Comparison of ENCODE assay signal across 18 cellular contexts in the genomic region with DNA sequence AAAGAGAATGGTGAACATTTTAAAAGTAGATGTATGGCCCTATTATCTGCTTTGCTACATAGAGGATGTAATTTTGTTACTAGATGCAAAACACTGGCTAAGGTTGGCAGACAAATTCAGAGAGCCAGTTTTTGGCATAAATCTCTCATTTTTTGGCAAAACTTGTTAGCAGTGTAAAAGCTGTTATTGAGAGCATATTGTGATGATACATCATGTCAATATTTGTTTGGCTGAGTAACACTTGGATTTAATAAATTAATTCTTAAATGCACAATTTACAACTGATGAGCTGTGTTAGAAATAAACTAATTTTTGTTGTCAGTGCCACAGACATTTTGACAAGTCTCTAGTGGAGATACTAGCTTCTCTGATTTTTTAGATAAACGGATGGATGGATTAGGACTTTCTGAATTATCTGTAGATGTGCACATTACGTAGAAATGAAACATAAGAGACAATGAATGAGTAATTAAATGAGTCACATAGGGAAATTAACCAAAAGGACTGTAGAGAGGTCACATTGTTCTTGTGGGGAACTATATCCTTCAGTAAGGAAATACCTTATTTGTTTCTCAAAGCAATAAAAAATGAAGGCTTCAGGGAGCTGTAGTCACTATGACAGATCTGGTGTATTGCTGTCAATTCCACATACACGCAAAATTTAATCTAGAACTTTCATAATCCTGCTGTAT. TPM values are rescaled to one million over a fixed set of nuclear protein-coding genes. Genes with fewer than 3 reads are reported as not detected.
A peak's percentile ranks its signal among the peaks of the same experiment; 100 is the strongest.
DNase-seq lines count a peak whose midpoint lies in the region; ATAC-seq and TF ChIP-seq lines count a peak whose summit lies in the region.
"Had no signal": no experiment of that assay in that cellular context is flagged by ENCODE, and none has a peak within 500 bp of the region (broad histone marks: within the 10 kb centered on the region; RNA-seq: fewer than 3 reads in every experiment).

No MANE protein-coding gene starts in this region.

- H3K4me3 ChIP-seq in fibroblast of mammary gland (ENCODE audit: control insufficient read depth, low read depth, low read length) = no peak overlapping the region
- H3K4me3 ChIP-seq: BLaER1, lower lobe of right lung, MG63, upper lobe of right lung had no signal

- no peak overlapping the region for H3K27ac ChIP-seq in substantia nigra (ENCODE audit: low read depth, low read length, poor library complexity, severe bottlenecking)
- H3K27ac ChIP-seq: BLaER1, lower lobe of right lung, upper lobe of right lung, VCaP had no signal

- peak; percentile 60 for ATAC-seq in HG02610 (IDR thresholded peaks at IDR 0.05; ENCODE audit: unreplicated experiment)
- ATAC-seq: lower lobe of right lung, upper lobe of right lung had no signal

- DNase-seq in COLO829 (ENCODE audit: low spot score) = peak; percentile 26
- DNase-seq in RPMI7951 (ENCODE audit: low read depth) = peak; percentile 30
- DNase-seq in fibroblast of mammary gland (ENCODE audit: low read depth) = peak; percentile 84
- DNase-seq in kidney glomerular epithelial cell (lab: John Stamatoyannopoulos, UW) = no peak
- no peak for DNase-seq in NCI-H1436 (lab: John Stamatoyannopoulos, UW)
- DNase-seq in effector CD8-positive, alpha-beta T cell (lab: John Stamatoyannopoulos, UW) = no peak
- no peak for DNase-seq in substantia nigra (lab: John Stamatoyannopoulos, UW)
- DNase-seq: activated naive CD4-positive, alpha-beta T cell; central memory CD4-positive, alpha-beta T cell; DMS79 treated with DMSO at 0.1 percent for 48 hours; lower lobe of right lung; MG63; nephron progenitor cell; stimulated activated CD4-positive, alpha-beta T cell treated with anti-CD3 and anti-CD28 coated beads, Interleukin-2, amount 100 ng/mL, for 48 hours; upper lobe of right lung had no signal

- TF ChIP-seq CTCF in fibroblast of mammary gland (conservative IDR thresholded peaks at IDR 0.05; ENCODE audit: control insufficient read depth, insufficient read depth, low read depth, low read length) = no peak

RNA-seq across cellular contexts. Expression of gene UFM1, which starts 17.4 kb away (rescaled TPM):
- total RNA-seq in RPMI7951 (2014; rRNA removed; shearing (Covaris generic)) = 60.4 and 73.8 TPM in 2 replicates

Comparison
In these comparisons a context has a peak if more than half of its experiments do, and no peak if none do; other contexts are left out.
1. DNase-seq: peak in COLO829 (single experiment), RPMI7951 (single experiment) and fibroblast of mammary gland (single experiment); none in kidney glomerular epithelial cell (single experiment), NCI-H1436 (single experiment), effector CD8-positive, alpha-beta T cell (single experiment) and substantia nigra (0 of 49).